1 cellular context compared by ENCODE assay signal in genomic region chr1:1128454-1129139, GRCh38.
TF ChIP-seq lines count a peak whose summit lies in the region.

No MANE protein-coding gene starts in this region.

TF ChIP-seq in GM23338, 12 proteins besides CTCF, POLR2A, EP300 and RAD21 (continued from another document):
- TF ChIP-seq CREB1 (CRISPR knock-in tag; IDR thresholded peaks at IDR 0.05; ENCODE audit: low read depth) (no peak), JUNB (IDR thresholded peaks at IDR 0.05; ENCODE audit: unreplicated experiment) (no peak), NANOG (IDR thresholded peaks at IDR 0.05; ENCODE audit: borderline replicate concordance) (no peak), EZH2 (IDR thresholded peaks at IDR 0.05; ENCODE audit: low read depth, unreplicated experiment) (no peak), POLR2AphosphoS5 (IDR thresholded peaks at IDR 0.05; ENCODE audit: low read depth) (no peak), ZNF331 (CRISPR knock-in tag; IDR thresholded peaks at IDR 0.05; ENCODE audit: low read depth) (no peak), EZH2phosphoT487 (IDR thresholded peaks at IDR 0.05; ENCODE audit: unreplicated experiment) (no peak), ZNF114 (CRISPR knock-in tag; IDR thresholded peaks at IDR 0.05) (no peak)
- TF ChIP-seq, protein P1, sequence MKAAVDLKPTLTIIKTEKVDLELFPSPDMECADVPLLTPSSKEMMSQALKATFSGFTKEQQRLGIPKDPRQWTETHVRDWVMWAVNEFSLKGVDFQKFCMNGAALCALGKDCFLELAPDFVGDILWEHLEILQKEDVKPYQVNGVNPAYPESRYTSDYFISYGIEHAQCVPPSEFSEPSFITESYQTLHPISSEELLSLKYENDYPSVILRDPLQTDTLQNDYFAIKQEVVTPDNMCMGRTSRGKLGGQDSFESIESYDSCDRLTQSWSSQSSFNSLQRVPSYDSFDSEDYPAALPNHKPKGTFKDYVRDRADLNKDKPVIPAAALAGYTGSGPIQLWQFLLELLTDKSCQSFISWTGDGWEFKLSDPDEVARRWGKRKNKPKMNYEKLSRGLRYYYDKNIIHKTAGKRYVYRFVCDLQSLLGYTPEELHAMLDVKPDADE (IDR thresholded peaks at IDR 0.05), result no peak
- TF ChIP-seq, protein P2, sequence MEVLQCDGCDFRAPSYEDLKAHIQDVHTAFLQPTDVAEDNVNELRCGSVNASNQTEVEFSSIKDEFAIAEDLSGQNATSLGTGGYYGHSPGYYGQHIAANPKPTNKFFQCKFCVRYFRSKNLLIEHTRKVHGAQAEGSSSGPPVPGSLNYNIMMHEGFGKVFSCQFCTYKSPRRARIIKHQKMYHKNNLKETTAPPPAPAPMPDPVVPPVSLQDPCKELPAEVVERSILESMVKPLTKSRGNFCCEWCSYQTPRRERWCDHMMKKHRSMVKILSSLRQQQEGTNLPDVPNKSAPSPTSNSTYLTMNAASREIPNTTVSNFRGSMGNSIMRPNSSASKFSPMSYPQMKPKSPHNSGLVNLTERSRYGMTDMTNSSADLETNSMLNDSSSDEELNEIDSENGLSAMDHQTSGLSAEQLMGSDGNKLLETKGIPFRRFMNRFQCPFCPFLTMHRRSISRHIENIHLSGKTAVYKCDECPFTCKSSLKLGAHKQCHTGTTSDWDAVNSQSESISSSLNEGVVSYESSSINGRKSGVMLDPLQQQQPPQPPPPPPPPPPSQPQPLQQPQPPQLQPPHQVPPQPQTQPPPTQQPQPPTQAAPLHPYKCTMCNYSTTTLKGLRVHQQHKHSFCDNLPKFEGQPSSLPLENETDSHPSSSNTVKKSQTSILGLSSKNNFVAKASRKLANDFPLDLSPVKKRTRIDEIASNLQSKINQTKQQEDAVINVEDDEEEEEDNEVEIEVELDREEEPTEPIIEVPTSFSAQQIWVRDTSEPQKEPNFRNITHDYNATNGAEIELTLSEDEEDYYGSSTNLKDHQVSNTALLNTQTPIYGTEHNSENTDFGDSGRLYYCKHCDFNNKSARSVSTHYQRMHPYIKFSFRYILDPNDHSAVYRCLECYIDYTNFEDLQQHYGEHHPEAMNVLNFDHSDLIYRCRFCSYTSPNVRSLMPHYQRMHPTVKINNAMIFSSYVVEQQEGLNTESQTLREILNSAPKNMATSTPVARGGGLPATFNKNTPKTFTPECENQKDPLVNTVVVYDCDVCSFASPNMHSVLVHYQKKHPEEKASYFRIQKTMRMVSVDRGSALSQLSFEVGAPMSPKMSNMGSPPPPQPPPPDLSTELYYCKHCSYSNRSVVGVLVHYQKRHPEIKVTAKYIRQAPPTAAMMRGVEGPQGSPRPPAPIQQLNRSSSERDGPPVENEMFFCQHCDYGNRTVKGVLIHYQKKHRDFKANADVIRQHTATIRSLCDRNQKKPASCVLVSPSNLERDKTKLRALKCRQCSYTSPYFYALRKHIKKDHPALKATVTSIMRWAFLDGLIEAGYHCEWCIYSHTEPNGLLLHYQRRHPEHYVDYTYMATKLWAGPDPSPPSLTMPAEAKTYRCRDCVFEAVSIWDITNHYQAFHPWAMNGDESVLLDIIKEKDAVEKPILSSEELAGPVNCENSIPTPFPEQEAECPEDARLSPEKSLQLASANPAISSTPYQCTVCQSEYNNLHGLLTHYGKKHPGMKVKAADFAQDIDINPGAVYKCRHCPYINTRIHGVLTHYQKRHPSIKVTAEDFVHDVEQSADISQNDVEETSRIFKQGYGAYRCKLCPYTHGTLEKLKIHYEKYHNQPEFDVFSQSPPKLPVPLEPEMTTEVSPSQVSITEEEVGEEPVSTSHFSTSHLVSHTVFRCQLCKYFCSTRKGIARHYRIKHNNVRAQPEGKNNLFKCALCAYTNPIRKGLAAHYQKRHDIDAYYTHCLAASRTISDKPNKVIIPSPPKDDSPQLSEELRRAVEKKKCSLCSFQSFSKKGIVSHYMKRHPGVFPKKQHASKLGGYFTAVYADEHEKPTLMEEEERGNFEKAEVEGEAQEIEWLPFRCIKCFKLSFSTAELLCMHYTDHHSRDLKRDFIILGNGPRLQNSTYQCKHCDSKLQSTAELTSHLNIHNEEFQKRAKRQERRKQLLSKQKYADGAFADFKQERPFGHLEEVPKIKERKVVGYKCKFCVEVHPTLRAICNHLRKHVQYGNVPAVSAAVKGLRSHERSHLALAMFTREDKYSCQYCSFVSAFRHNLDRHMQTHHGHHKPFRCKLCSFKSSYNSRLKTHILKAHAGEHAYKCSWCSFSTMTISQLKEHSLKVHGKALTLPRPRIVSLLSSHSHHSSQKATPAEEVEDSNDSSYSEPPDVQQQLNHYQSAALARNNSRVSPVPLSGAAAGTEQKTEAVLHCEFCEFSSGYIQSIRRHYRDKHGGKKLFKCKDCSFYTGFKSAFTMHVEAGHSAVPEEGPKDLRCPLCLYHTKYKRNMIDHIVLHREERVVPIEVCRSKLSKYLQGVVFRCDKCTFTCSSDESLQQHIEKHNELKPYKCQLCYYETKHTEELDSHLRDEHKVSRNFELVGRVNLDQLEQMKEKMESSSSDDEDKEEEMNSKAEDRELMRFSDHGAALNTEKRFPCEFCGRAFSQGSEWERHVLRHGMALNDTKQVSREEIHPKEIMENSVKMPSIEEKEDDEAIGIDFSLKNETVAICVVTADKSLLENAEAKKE (CRISPR knock-in tag; IDR thresholded peaks at IDR 0.05), result no peak
